Comparison of ENCODE assay signal across 10 cellular contexts in the genomic region with DNA sequence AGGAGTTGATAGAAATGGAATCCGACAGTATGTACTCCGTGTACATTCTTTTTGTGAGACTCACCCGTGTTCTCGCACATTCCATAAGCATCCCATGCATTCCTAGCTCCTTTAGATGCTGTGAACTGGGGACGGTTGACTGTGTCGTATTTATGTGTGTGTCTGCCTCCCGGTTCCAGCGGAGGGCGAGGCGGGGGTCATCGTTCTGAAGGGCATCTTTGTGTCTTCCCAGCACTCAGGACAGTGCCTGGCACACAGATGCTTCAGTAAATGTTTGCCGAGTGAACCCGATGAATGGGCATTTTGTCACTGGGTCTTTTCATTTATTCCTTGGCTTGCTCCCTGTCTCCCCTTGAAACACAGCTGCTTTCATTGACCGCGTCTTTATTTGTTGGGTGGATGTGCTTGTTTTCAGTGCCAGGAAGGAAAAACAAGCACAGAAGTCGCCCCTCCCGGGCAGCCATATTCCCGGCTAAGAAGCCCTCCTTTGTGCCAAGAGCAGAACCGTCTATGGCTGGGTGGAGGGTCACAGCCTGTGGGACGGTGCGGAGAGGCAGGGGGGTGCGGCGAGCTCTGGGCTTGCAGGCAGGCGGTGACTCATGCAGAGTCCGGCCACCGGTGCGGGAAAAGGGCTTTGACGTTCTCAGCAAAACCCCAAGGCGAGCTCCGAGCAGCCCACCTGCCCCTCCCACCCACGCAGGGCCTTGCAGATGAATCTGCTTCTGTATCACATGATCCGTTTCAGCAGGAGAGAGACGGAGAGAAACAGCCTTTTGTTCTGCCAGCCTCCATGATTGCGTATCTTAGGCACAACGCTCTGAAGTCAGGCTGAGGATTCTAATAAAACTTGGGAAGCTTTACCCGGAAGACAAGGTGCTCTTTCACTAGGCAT. TPM values are rescaled to one million over a fixed set of nuclear protein-coding genes. Genes with fewer than 3 reads are reported as not detected.
DNase-seq lines count a peak whose midpoint lies in the region; ATAC-seq, FAIRE-seq and TF ChIP-seq lines count a peak whose summit lies in the region.
"Had no signal": no experiment of that assay in that cellular context is flagged by ENCODE, and none has a peak within 500 bp of the region (broad histone marks: within the 10 kb centered on the region; RNA-seq: fewer than 3 reads in every experiment).

No MANE protein-coding gene starts in this region.

- DNase-seq in K562 (ENCODE audit: extremely low read depth in 1 of 4, low spot score in 3 of 4) (peak; percentile 78 to 83 (median 80)), iPS-NIHi11 (ENCODE audit: low spot score) (peak; percentile 68), NCI-H510A (lab: John Stamatoyannopoulos, UW) (no peak), NOMO-1 treated with DMSO at 0.1 percent for 48 hours (lab: John Stamatoyannopoulos, UW; ENCODE audit: unreplicated experiment) (no peak)
- DNase-seq in CD4-positive, alpha-beta memory T cell = no peak
- DNase-seq: naive B cell had no signal

- intact Hi-C loops in K562 (cut with micrococcal nuclease) = no loop called here
- intact Hi-C loops in CD4-positive, alpha-beta memory T cell (cut with micrococcal nuclease) = no loop called here

- TF ChIP-seq EP300 in K562 (IDR thresholded peaks at IDR 0.05; ENCODE audit: low read length) = no peak; the same call in 1 of the 2 replicates

- peaks cover 30% of the 10 kb centered on the region for H3K4me1 ChIP-seq in HUES6 (ENCODE audit: control insufficient read depth, insufficient read depth, low read length)
- H3K4me1 ChIP-seq in K562 (replicated peaks in 1 of 2; ENCODE audit: control insufficient read depth in 2 of 2, insufficient read depth in 2 of 2, low read length in 2 of 2) = peaks cover 21 to 23% of the 10 kb centered on the region in 2 experiments
- peaks cover 18 to 31% (median 20%) of the 10 kb centered on the region in 3 donors for H3K4me1 ChIP-seq in skeletal muscle tissue (ENCODE audit: control insufficient read depth in 3 of 3, insufficient read depth in 3 of 3, low read length in 3 of 3)
- peaks cover 9% of the 10 kb centered on the region for H3K4me1 ChIP-seq in CD4-positive, alpha-beta memory T cell (ENCODE audit: insufficient read depth, low read length)

- H3K36me3 ChIP-seq in HUES6 (ENCODE audit: control insufficient read depth, insufficient read depth, low read length) = no peaks in the 10 kb centered on the region
- H3K36me3 ChIP-seq in K562 (ENCODE audit: control insufficient read depth, insufficient read depth, low read length) = no peaks in the 10 kb centered on the region
- H3K36me3 ChIP-seq in skeletal muscle tissue (ENCODE audit: control insufficient read depth in 3 of 3, insufficient read depth in 3 of 3, low read length in 3 of 3) = no peaks in the 10 kb centered on the region
- H3K36me3 ChIP-seq in CD4-positive, alpha-beta memory T cell (ENCODE audit: insufficient read depth, low read length) = no peaks in the 10 kb centered on the region

- peaks cover 4 to 10% (median 6%) of the 10 kb centered on the region in 4 donors for H3K4me1 Mint-ChIP-seq in CD4-positive, alpha-beta memory T cell

- CTCF ChIA-PET in K562 (lab: Yijun Ruan, JAX; ENCODE audit: low intra/inter-chr PET ratio) = interaction anchor here (0.6 to 1.0 kb wide), 2 partner anchors 8 to 96 kb away, joined by 3 read pairs; no protein-coding TSS in a partner anchor
- CTCF ChIA-PET in CD4-positive, alpha-beta memory T cell (lab: Charles Lee; ENCODE audit: partially characterized antibody) = interaction anchor here (1.0 to 5.9 kb wide), 4 partner anchors 12 to 121 kb away, joined by 3 to 37 read pairs (median 12); a partner anchor contains a TSS

- H3K9me3 Mint-ChIP-seq in CD4-positive, alpha-beta memory T cell = no peaks in the 10 kb centered on the region

- TF ChIP-seq CTCF in K562 (IDR thresholded peaks at IDR 0.05 in 2 of 3, conservative IDR thresholded peaks at IDR 0.05 in 1 of 3; ENCODE audit: insufficient read depth in 2 of 3, low read depth in 1 of 3, low read length in 3 of 3) = no peak

- no peaks in the 10 kb centered on the region for H4K20me1 ChIP-seq in K562 (replicated peaks; ENCODE audit: control insufficient read depth, insufficient read depth, low read length)

- TF ChIP-seq POLR2A in K562 (conservative IDR thresholded peaks at IDR 0.05) = no peak

- H3K27ac ChIP-seq in HUES6 (ENCODE audit: low read depth, low read length) (no peak overlapping the region), K562 (ENCODE audit: extremely low read depth, low read depth, low read length) (no peak overlapping the region), skeletal muscle tissue (ENCODE audit: low read depth, low read length) (no peak overlapping the region)
- no peak overlapping the region for H3K27ac ChIP-seq in CD4-positive, alpha-beta memory T cell (ENCODE audit: low read depth, low read length)
- H3K27ac ChIP-seq: KMS-11 had no signal

- WGBS in K562 (ENCODE audit: insufficient coverage, low coverage, missing lambda C conversion rate) = 29% methylated on average over 36 of the region's 36 CpGs

- peak overlapping the region; percentile 79 for H3K4me2 ChIP-seq in K562 (ENCODE audit: insufficient read depth, low read length)
- H3K4me2 ChIP-seq: KMS-11 had no signal

- H3K9me3 ChIP-seq in HUES6 (ENCODE audit: control insufficient read depth, insufficient read depth, low read depth, low read length) (no peaks in the 10 kb centered on the region), K562 (replicated peaks; ENCODE audit: control insufficient read depth, insufficient read depth, low read depth, low read length) (no peaks in the 10 kb centered on the region), skeletal muscle tissue (ENCODE audit: control insufficient read depth in 3 of 3, low read length in 3 of 3) (no peaks in the 10 kb centered on the region)
- no peaks in the 10 kb centered on the region for H3K9me3 ChIP-seq in CD4-positive, alpha-beta memory T cell (ENCODE audit: control insufficient read depth in 1 of 2, low read length in 2 of 2)

- H3K4me3 Mint-ChIP-seq in CD4-positive, alpha-beta memory T cell = no peak overlapping the region
- H3K4me3 Mint-ChIP-seq: naive B cell had no signal

- in situ Hi-C loops in K562 (cut with MboI) = loop anchor here (5.0 kb wide), 2 partner anchors 95 to 120 kb away; no protein-coding TSS in a partner anchor

- H3K79me2 ChIP-seq in K562 (ENCODE audit: control insufficient read depth, insufficient read depth, low read length) = no peaks in the 10 kb centered on the region

- no peaks in the 10 kb centered on the region for H3K9me1 ChIP-seq in K562 (ENCODE audit: control insufficient read depth, insufficient read depth, low read length)

- no peak overlapping the region for H3K27ac Mint-ChIP-seq in CD4-positive, alpha-beta memory T cell
- H3K27ac Mint-ChIP-seq: naive B cell had no signal

- no peak for TF ChIP-seq RAD21 in K562 (CRISPR knock-in tag; conservative IDR thresholded peaks at IDR 0.05 in 1 of 2, IDR thresholded peaks at IDR 0.05 in 1 of 2)

- BruUV-seq in K562 (replicated peaks; lab: Mats Ljungman, UMichigan) = no TSS peak

- H3K4me3 ChIP-seq in HUES6 (ENCODE audit: low read depth, low read length) = peak overlapping the region; percentile 13
- no peak overlapping the region; the same call in 1 of the 2 replicates for H3K4me3 ChIP-seq in K562
- peak overlapping the region; percentile 61 to 72 (median 62) for H3K4me3 ChIP-seq in skeletal muscle tissue (ENCODE audit: low read length in 3 of 3)
- no peak overlapping the region for H3K4me3 ChIP-seq in CD4-positive, alpha-beta memory T cell (ENCODE audit: low read length in 2 of 2)

- POLR2A ChIA-PET in K562 (lab: Yijun Ruan, JAX) = interaction anchor here (0.5 to 1.2 kb wide), 10 partner anchors 9 to 774 kb away, joined by 3 to 6 read pairs (median 3); a partner anchor contains a TSS
- POLR2A ChIA-PET in CD4-positive, alpha-beta memory T cell (lab: Charles Lee; ENCODE audit: partially characterized antibody) = no interaction called here

- H3K9ac ChIP-seq in HUES6 (ENCODE audit: low read length) (peak overlapping the region; percentile 44), K562 (ENCODE audit: insufficient read depth in 1 of 2, low read depth in 2 of 2, low read length in 2 of 2) (peak overlapping the region; percentile 49 to 83; a peak in 3 of 4 replicates), skeletal muscle tissue (ENCODE audit: low read depth in 1 of 3, low read length in 3 of 3) (peak overlapping the region; percentile 35 to 62 (median 42))
- H3K9ac ChIP-seq: KMS-11 had no signal

- H3K27me3 ChIP-seq in HUES6 (ENCODE audit: control insufficient read depth, insufficient read depth, low read length) (peaks cover 4% of the 10 kb centered on the region; the same call in 1 of the 2 replicates), K562 (ENCODE audit: control insufficient read depth in 2 of 2, insufficient read depth in 2 of 2, low read length in 2 of 2) (peaks cover 0 to 18% of the 10 kb centered on the region in 2 experiments; a peak in 2 of 5 replicates), skeletal muscle tissue (ENCODE audit: control insufficient read depth in 3 of 3, insufficient read depth in 3 of 3, low read length in 3 of 3) (peaks cover 7 to 44% (median 20%) of the 10 kb centered on the region in 3 donors)
- peaks cover 4% of the 10 kb centered on the region for H3K27me3 ChIP-seq in CD4-positive, alpha-beta memory T cell (ENCODE audit: insufficient read depth, low read length)

- peak; percentile 46 for FAIRE-seq in K562 (lab: Jason Lieb, UNC)

- peaks cover 0 to 4% of the 10 kb centered on the region in 2 donors for H3K36me3 Mint-ChIP-seq in CD4-positive, alpha-beta memory T cell

- H2AFZ ChIP-seq in K562 (ENCODE audit: low read depth, low read length) = peak overlapping the region; percentile 96

- H3K27me3 Mint-ChIP-seq in CD4-positive, alpha-beta memory T cell = peaks cover 40 to 48% of the 10 kb centered on the region in 2 donors

- peak; percentile 72 for ATAC-seq in K562
- ATAC-seq in HG02885 (IDR thresholded peaks at IDR 0.05; ENCODE audit: poor library complexity, unreplicated experiment) = no peak

RNA-seq across cellular contexts. Expression of a gene that starts 11.2 kb away (rescaled TPM):
- total RNA-seq in K562 (2011; cell fraction: chromatin; rRNA removed; ENCODE audit: low replicate concordance) = 101 and 118 TPM in 2 replicates
- total RNA-seq in K562 (2011; cell fraction: nucleolus; rRNA removed) = 85.9 and 99.7 TPM in 2 replicates
- total RNA-seq in K562 (2011; cell fraction: nucleoplasm; rRNA removed) = 97.7 and 105 TPM in 2 replicates
- total RNA-seq in K562 (2014; rRNA removed) (123 and 126 TPM in 2 replicates), K562 (2014; rRNA removed; fragmentation: Illumina TruSeq; extraction: Trizol) (41.4 and 42.7 TPM in 2 replicates), K562 (2015; rRNA removed; fragmentation: Illumina TruSeq; extraction: Trizol) (52.0 and 56.4 TPM in 2 replicates), K562 (2021) (74.4 and 81.6 TPM in 2 replicates), skeletal muscle tissue (16.7 TPM)
- polyA plus RNA-seq in K562 (2011; rRNA removed) (62.2 and 64.5 TPM in 2 replicates), K562 (2014; fragmentation: Illumina TruSeq; extraction: Trizol) (29.0 and 49.1 TPM in 2 replicates), K562 (2014; fragmentation: Nextera tagmentation; extraction: Ambion mirVana) (10 to 100 TPM; 12.9 to 19.4 TPM), K562 (2014; rRNA removed) (165 and 185 TPM in 2 replicates)
- 83.4 and 238 TPM in 2 replicates for polyA plus RNA-seq in K562 (2011; cell fraction: cytosol; rRNA removed)
- 74.0 and 91.4 TPM in 2 replicates for polyA plus RNA-seq in K562 (2011; cell fraction: nucleus; rRNA removed)
- polyA plus RNA-seq in K562 (2012) = 79.5 and 80.8 TPM in 2 replicates
- 30.7 and 32.6 TPM in 2 replicates for polyA minus RNA-seq in K562 (2011; rRNA and poly(A)+ RNA removed)
- polyA minus RNA-seq in K562 (2011; cell fraction: cytosol; rRNA and poly(A)+ RNA removed) = 14.1 and 15.7 TPM in 2 replicates
- 39.4 and 48.7 TPM in 2 replicates for polyA minus RNA-seq in K562 (2011; cell fraction: nucleus; rRNA and poly(A)+ RNA removed)
- 10 to 100 TPM; 41.0 to 41.6 TPM for total RNA-seq in CD4-positive, alpha-beta memory T cell
- 10 to 100 TPM; 52.5 to 63.0 TPM for polyA plus RNA-seq in CD4-positive, alpha-beta memory T cell

RNA-seq across cellular contexts. Expression of a gene that starts 20.0 kb away (rescaled TPM):
- 1.7 and 4.6 TPM in 2 replicates for total RNA-seq in K562 (2011; cell fraction: chromatin; rRNA removed; ENCODE audit: low replicate concordance)
- total RNA-seq in K562 (2011; cell fraction: nucleolus; rRNA removed) = 5.0 and 6.5 TPM in 2 replicates
- total RNA-seq in K562 (2011; cell fraction: nucleoplasm; rRNA removed) = 3.4 and 3.9 TPM in 2 replicates
- total RNA-seq in K562 (2014; rRNA removed) (6.4 and 7.3 TPM in 2 replicates), K562 (2014; rRNA removed; fragmentation: Illumina TruSeq; extraction: Trizol) (1.6 and 2.3 TPM in 2 replicates), K562 (2015; rRNA removed; fragmentation: Illumina TruSeq; extraction: Trizol) (3.3 and 3.8 TPM in 2 replicates), K562 (2021) (5.1 and 5.8 TPM in 2 replicates), skeletal muscle tissue (104 TPM)
- polyA plus RNA-seq in K562 (2011; rRNA removed) (9.7 and 14.5 TPM in 2 replicates), K562 (2014; fragmentation: Illumina TruSeq; extraction: Trizol) (4.6 and 9.1 TPM in 2 replicates), K562 (2014; fragmentation: Nextera tagmentation; extraction: Ambion mirVana) (under 1 TPM; 0.11 to 0.18 TPM), K562 (2014; rRNA removed) (6.1 and 7.0 TPM in 2 replicates)
- 18.8 and 24.4 TPM in 2 replicates for polyA plus RNA-seq in K562 (2011; cell fraction: cytosol; rRNA removed)
- polyA plus RNA-seq in K562 (2011; cell fraction: nucleus; rRNA removed) = 5.8 and 7.2 TPM in 2 replicates
- polyA plus RNA-seq in K562 (2012) = 9.9 and 11.3 TPM in 2 replicates
- 5.1 and 6.2 TPM in 2 replicates for polyA minus RNA-seq in K562 (2011; rRNA and poly(A)+ RNA removed)
- 7.5 and 11.3 TPM in 2 replicates for polyA minus RNA-seq in K562 (2011; cell fraction: cytosol; rRNA and poly(A)+ RNA removed)
- 2.7 and 6.1 TPM in 2 replicates for polyA minus RNA-seq in K562 (2011; cell fraction: nucleus; rRNA and poly(A)+ RNA removed)
- not detected for total RNA-seq in CD4-positive, alpha-beta memory T cell
- under 1 TPM; 0.22 to 0.32 TPM for polyA plus RNA-seq in CD4-positive, alpha-beta memory T cell

Comparison
In these comparisons a context has a peak if more than half of its experiments do, and no peak if none do; other contexts are left out.
1. H3K4me3 ChIP-seq: peak in HUES6 (single experiment) and skeletal muscle tissue (3 of 3); none in K562 (single experiment) and CD4-positive, alpha-beta memory T cell (0 of 2).
2. DNase-seq: peak in K562 (4 of 4) and iPS-NIHi11 (single experiment); none in NCI-H510A (single experiment), CD4-positive, alpha-beta memory T cell (0 of 5) and NOMO-1 treated with DMSO at 0.1 percent for 48 hours (single experiment).
3. RNA of a gene that starts 20.0 kb away (total RNA-seq): 104 TPM in skeletal muscle tissue (single experiment); 1.6 to 7.3 TPM in K562 and not detected in CD4-positive, alpha-beta memory T cell; every median in the first group is over 10 times any median in the second.
4. Peak in every context shown above with its lines, with median percentiles within 50 percentile points of each other: H3K9ac ChIP-seq.